Comparison of ENCODE assay signal across 32 cellular contexts in the genomic region with DNA sequence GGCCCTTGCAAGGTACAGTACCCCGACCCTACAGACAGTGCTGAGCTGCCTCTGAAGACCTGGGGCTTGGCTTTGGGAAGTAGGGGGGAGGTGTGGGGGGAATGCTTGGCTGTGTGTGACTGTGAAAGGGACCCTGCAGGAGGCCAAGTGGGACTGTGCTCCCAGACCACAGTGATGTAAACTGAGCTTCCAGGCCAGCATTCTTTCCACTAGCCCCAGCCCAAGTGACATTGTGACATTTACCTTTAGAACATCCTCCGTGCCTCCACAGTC. TPM values are rescaled to one million over a fixed set of nuclear protein-coding genes. Genes with fewer than 3 reads are reported as not detected.
"Had no signal": no experiment of that assay in that cellular context is flagged by ENCODE, and none has a peak within 500 bp of the region (broad histone marks: within the 10 kb centered on the region; RNA-seq: fewer than 3 reads in every experiment).

No MANE protein-coding gene starts in this region.

- H3K4me1 ChIP-seq: adrenal gland, body of pancreas had no signal

- H3K36me3 ChIP-seq: adrenal gland had no signal

- H3K27ac ChIP-seq: adrenal gland, body of pancreas, epithelial cell of prostate had no signal

- H3K9me3 ChIP-seq: adrenal gland, body of pancreas had no signal

- DNase-seq: activated CD4-positive, alpha-beta memory T cell treated with anti-CD3 and anti-CD28 coated beads for 36 hours; activated CD4-positive, alpha-beta T cell treated with anti-CD3 and anti-CD28 coated beads for 36 hours; activated CD4-positive, alpha-beta T cell treated with anti-CD3 and anti-CD28 coated beads, Interleukin-2, amount 10 ng/mL, durations not matched to agents 24 days and 14 days; activated CD4-positive, CD25-positive, alpha-beta regulatory T cell; activated CD4-positive, CD25-positive, alpha-beta regulatory T cell treated with anti-CD3 and anti-CD28 coated beads, Interleukin-2, amount 50 U/mL, for 72 hours; activated CD8-positive, alpha-beta memory T cell treated with anti-CD3 and anti-CD28 coated beads, Interleukin-2, amount 10 ng/mL, durations not matched to agents 7 days and 5 days; activated CD8-positive, alpha-beta memory T cell treated with anti-CD3 and anti-CD28 coated beads, Interleukin-2, amount 50 U/mL, for 4 hours; activated CD8-positive, alpha-beta T cell treated with anti-CD3 and anti-CD28 coated beads, Interleukin-2, amount 10 ng/mL, durations not matched to agents 7 days and 5 days; activated effector memory CD4-positive, alpha-beta T cell treated with anti-CD3 and anti-CD28 coated beads, Interleukin-2, amount 50 U/mL, for 16 hours; activated naive CD4-positive, alpha-beta T cell treated with anti-CD3 and anti-CD28 coated beads for 36 hours; activated naive CD8-positive, alpha-beta T cell treated with anti-CD3 and anti-CD28 coated beads for 36 hours; activated naive CD8-positive, alpha-beta T cell treated with anti-CD3 and anti-CD28 coated beads, Interleukin-2, amount 50 U/mL, for 24 hours; activated T-cell treated with anti-CD3 and anti-CD28 coated beads, Interleukin-2, amount 50 U/mL, for 1 hour; activated T-cell treated with anti-CD3 and anti-CD28 coated beads, Interleukin-2, amount 50 U/mL, for 48 hours; adrenal gland; amygdala; body of pancreas; cortex of kidney; dermis blood vessel endothelial cell; effector CD4-positive, alpha-beta T cell; effector memory CD8-positive, alpha-beta T cell; foreskin fibroblast; T-helper 2 cell had no signal

- FAIRE-seq: colon, endometrium, endothelial cell of umbilical vein, frontal cortex had no signal

- H3K4me3 ChIP-seq: adrenal gland, body of pancreas had no signal

- ATAC-seq: activated CD4-positive, alpha-beta T cell treated with anti-CD3 and anti-CD28 coated beads for 36 hours; activated CD8-positive, alpha-beta memory T cell treated with anti-CD3 and anti-CD28 coated beads, Interleukin-2, amount 10 ng/mL, durations not matched to agents 7 days and 5 days; activated CD8-positive, alpha-beta T cell treated with anti-CD3 and anti-CD28 coated beads, Interleukin-2, amount 10 ng/mL, durations not matched to agents 7 days and 5 days; activated naive CD8-positive, alpha-beta T cell treated with anti-CD3 and anti-CD28 coated beads, Interleukin-2, amount 50 U/mL, for 24 hours; body of pancreas; effector memory CD8-positive, alpha-beta T cell had no signal

RNA-seq across cellular contexts. Expression of a gene that starts 31.2 kb away (rescaled TPM):
- total RNA-seq: activated CD4-positive, alpha-beta memory T cell treated with anti-CD3 and anti-CD28 coated beads for 36 hours; activated CD4-positive, alpha-beta T cell treated with anti-CD3 and anti-CD28 coated beads, Interleukin-2, amount 10 ng/mL, durations not matched to agents 24 days and 14 days; activated CD8-positive, alpha-beta memory T cell treated with anti-CD3 and anti-CD28 coated beads for 36 hours; activated CD8-positive, alpha-beta memory T cell treated with anti-CD3 and anti-CD28 coated beads, Interleukin-2, amount 10 ng/mL, durations not matched to agents 7 days and 5 days; activated CD8-positive, alpha-beta T cell treated with anti-CD3 and anti-CD28 coated beads, Interleukin-2, amount 10 ng/mL, durations not matched to agents 7 days and 5 days; activated naive CD4-positive, alpha-beta T cell treated with anti-CD3 and anti-CD28 coated beads for 36 hours; activated naive CD8-positive, alpha-beta T cell treated with anti-CD3 and anti-CD28 coated beads for 36 hours; activated T-helper 1 cell treated with anti-CD3 and anti-CD28 coated beads, Interleukin-12 subunit alpha, Interleukin-12 subunit beta, Interleukin-2, Interleukin-4 antibody, amounts not matched to agents 30 ng/mL and 10 ng/mL and 1 ng/mL, durations not matched to agents 14 hours and 24 hours and 36 hours; activated T-helper 2 cell treated with anti-CD3 and anti-CD28 coated beads, Interferon-gamma antibody, Interleukin-2, Interleukin-4, amounts not matched to agents 10 μg/mL and 5 μg/mL and 100 μg/mL, durations not matched to agents 14 hours and 24 hours and 36 hours; T-helper 1 cell treated with Interleukin-12 subunit alpha and Interleukin-12 subunit beta and Interleukin-4 antibody, amounts not matched to agents 30 ng/mL and 1 ng/mL, for 36 hours had no signal
